ENCODE assay signal across 14 cellular contexts in genomic region chr12:27296674-27297073, GRCh38. TPM values are rescaled to one million over a fixed set of nuclear protein-coding genes. Genes with fewer than 3 reads are reported as not detected.
DNase-seq lines count a peak whose midpoint lies in the region; ATAC-seq and TF ChIP-seq lines count a peak whose summit lies in the region.
"Had no signal": no experiment of that assay in that cellular context is flagged by ENCODE, and none has a peak within 500 bp of the region (broad histone marks: within the 10 kb centered on the region; RNA-seq: fewer than 3 reads in every experiment).

No MANE protein-coding gene starts in this region.

- H3K27ac Mint-ChIP-seq in stimulated activated naive CD8-positive, alpha-beta T cell treated with anti-CD3 and anti-CD28 coated beads, Interleukin-15, Interleukin-2, amounts not matched to agents 100 ng/mL and 50 ng/mL, for 24 hours = peak overlapping the region; percentile 9
- no peak overlapping the region for H3K27ac Mint-ChIP-seq in stimulated activated naive CD8-positive, alpha-beta T cell treated with anti-CD3 and anti-CD28 coated beads, Interleukin-15, amount 100 ng/mL, for 72 hours

- H3K27ac ChIP-seq in coronary artery = peak overlapping the region; percentile 15 to 56
- H3K27ac ChIP-seq in thoracic aorta = peak overlapping the region; percentile 24 to 63
- H3K27ac ChIP-seq: A549, C4-2B had no signal

- no peaks in the 10 kb centered on the region for H3K27me3 ChIP-seq in thoracic aorta (replicated peaks; ENCODE audit: insufficient read depth)
- H3K27me3 ChIP-seq: BE2C had no signal

- H3K36me3 ChIP-seq in thoracic aorta = peaks cover 17% of the 10 kb centered on the region
- H3K36me3 ChIP-seq: HAP-1 had no signal

- no peak for ATAC-seq in stimulated activated naive CD8-positive, alpha-beta T cell treated with anti-CD3 and anti-CD28 coated beads, Interleukin-15, amount 100 ng/mL, for 72 hours
- ATAC-seq in thoracic aorta (ENCODE audit: insufficient number of reproducible peaks, low FRiP score, low read depth) (no peak), GM19397 (IDR thresholded peaks at IDR 0.05; ENCODE audit: unreplicated experiment) (no peak)
- ATAC-seq: A549, HepG2 had no signal

- no peaks in the 10 kb centered on the region for H3K9me3 Mint-ChIP-seq in stimulated activated naive CD8-positive, alpha-beta T cell treated with anti-CD3 and anti-CD28 coated beads, Interleukin-15, Interleukin-2, amounts not matched to agents 100 ng/mL and 50 ng/mL, for 24 hours
- no peaks in the 10 kb centered on the region for H3K9me3 Mint-ChIP-seq in stimulated activated naive CD8-positive, alpha-beta T cell treated with anti-CD3 and anti-CD28 coated beads, Interleukin-15, amount 100 ng/mL, for 72 hours
- H3K9me3 Mint-ChIP-seq: CD4-positive, alpha-beta memory T cell had no signal

- TF ChIP-seq CTCF in coronary artery (IDR thresholded peaks at IDR 0.05) = no peak
- TF ChIP-seq CTCF in thoracic aorta (IDR thresholded peaks at IDR 0.05) = no peak

- DNase-seq in stimulated activated naive CD8-positive, alpha-beta T cell treated with anti-CD3 and anti-CD28 coated beads, Interleukin-15, amount 100 ng/mL, for 72 hours = no peak
- DNase-seq in coronary artery (ENCODE audit: low spot score) (no peak), thoracic aorta (ENCODE audit: low spot score) (no peak), middle frontal gyrus (ENCODE audit: extremely low spot score, low spot score) (no peak)
- DNase-seq: BE2C; CD4-positive, alpha-beta memory T cell; DMS79; GOT3 had no signal

- no peak overlapping the region for H3K4me3 Mint-ChIP-seq in stimulated activated naive CD8-positive, alpha-beta T cell treated with anti-CD3 and anti-CD28 coated beads, Interleukin-15, Interleukin-2, amounts not matched to agents 100 ng/mL and 50 ng/mL, for 24 hours
- H3K4me3 Mint-ChIP-seq in stimulated activated naive CD8-positive, alpha-beta T cell treated with anti-CD3 and anti-CD28 coated beads, Interleukin-15, amount 100 ng/mL, for 72 hours = no peak overlapping the region
- H3K4me3 Mint-ChIP-seq: CD4-positive, alpha-beta memory T cell had no signal

- peaks cover 24% of the 10 kb centered on the region for H3K36me3 Mint-ChIP-seq in stimulated activated naive CD8-positive, alpha-beta T cell treated with anti-CD3 and anti-CD28 coated beads, Interleukin-15, Interleukin-2, amounts not matched to agents 100 ng/mL and 50 ng/mL, for 24 hours (ENCODE audit: low read depth)

- peaks cover 12% of the 10 kb centered on the region for H3K4me1 Mint-ChIP-seq in stimulated activated naive CD8-positive, alpha-beta T cell treated with anti-CD3 and anti-CD28 coated beads, Interleukin-15, Interleukin-2, amounts not matched to agents 100 ng/mL and 50 ng/mL, for 24 hours (ENCODE audit: low read depth)
- peaks cover 6% of the 10 kb centered on the region for H3K4me1 Mint-ChIP-seq in stimulated activated naive CD8-positive, alpha-beta T cell treated with anti-CD3 and anti-CD28 coated beads, Interleukin-15, amount 100 ng/mL, for 72 hours
- H3K4me1 Mint-ChIP-seq: CD4-positive, alpha-beta memory T cell had no signal

- H3K27me3 Mint-ChIP-seq in stimulated activated naive CD8-positive, alpha-beta T cell treated with anti-CD3 and anti-CD28 coated beads, Interleukin-15, Interleukin-2, amounts not matched to agents 100 ng/mL and 50 ng/mL, for 24 hours = no peaks in the 10 kb centered on the region
- no peaks in the 10 kb centered on the region for H3K27me3 Mint-ChIP-seq in stimulated activated naive CD8-positive, alpha-beta T cell treated with anti-CD3 and anti-CD28 coated beads, Interleukin-15, amount 100 ng/mL, for 72 hours
- H3K27me3 Mint-ChIP-seq: CD4-positive, alpha-beta memory T cell had no signal

- H3K9me3 ChIP-seq in thoracic aorta = no peaks in the 10 kb centered on the region
- H3K9me3 ChIP-seq: A549, BE2C, HAP-1 had no signal

- peaks cover 86 to 99% of the 10 kb centered on the region in 2 donors for H3K4me1 ChIP-seq in thoracic aorta (ENCODE audit: control insufficient read depth in 1 of 2, low read depth in 2 of 2)
- H3K4me1 ChIP-seq: A549 had no signal

- H3K4me3 ChIP-seq in coronary artery = peak overlapping the region; percentile 31
- no peak overlapping the region for H3K4me3 ChIP-seq in thoracic aorta
- H3K4me3 ChIP-seq: A549, HAP-1 had no signal

RNA-seq across cellular contexts. Expression of gene BMAL2, which starts 36.0 kb away (rescaled TPM):
- total RNA-seq in thoracic aorta = 10 to 100 TPM in 1 of 2 donors, 1 to 10 TPM in 1; 5.8 to 11.1 TPM

RNA-seq across cellular contexts. Expression of gene STK38L, which starts 52.6 kb away (rescaled TPM):
- total RNA-seq in thoracic aorta = 100 to 1,000 TPM; 216 to 227 TPM
